1 cellular context compared by ENCODE assay signal in genomic region chr17:1714980-1715802, GRCh38.
TF ChIP-seq lines count a peak whose summit lies in the region.

No MANE protein-coding gene starts in this region.

TF ChIP-seq in IMR-90, 13 proteins besides CTCF, POLR2A, EP300 and RAD21:
- TF ChIP-seq RFX5 (IDR thresholded peaks at IDR 0.05; ENCODE audit: low read depth, low read length) (no peak), MXI1 (IDR thresholded peaks at IDR 0.05; ENCODE audit: borderline replicate concordance, low read depth, low read length) (peak; percentile 59; the same call in 1 of the 2 replicates), RCOR1 (IDR thresholded peaks at IDR 0.05; ENCODE audit: insufficient replicate concordance, low read length) (no peak), MAZ (IDR thresholded peaks at IDR 0.05; ENCODE audit: borderline replicate concordance, low read depth, low read length) (peak; percentile 85), FOS (IDR thresholded peaks at IDR 0.05; ENCODE audit: low read depth, low read length) (peak; percentile 31), CHD1 (IDR thresholded peaks at IDR 0.05; ENCODE audit: low read depth, low read length) (peak; percentile 41; the same call in 1 of the 2 replicates), NFE2L2 (IDR thresholded peaks at IDR 0.05; ENCODE audit: low read depth, low read length) (no peak)
